Comparison of ENCODE assay signal across 8 cellular contexts in the genomic region with DNA sequence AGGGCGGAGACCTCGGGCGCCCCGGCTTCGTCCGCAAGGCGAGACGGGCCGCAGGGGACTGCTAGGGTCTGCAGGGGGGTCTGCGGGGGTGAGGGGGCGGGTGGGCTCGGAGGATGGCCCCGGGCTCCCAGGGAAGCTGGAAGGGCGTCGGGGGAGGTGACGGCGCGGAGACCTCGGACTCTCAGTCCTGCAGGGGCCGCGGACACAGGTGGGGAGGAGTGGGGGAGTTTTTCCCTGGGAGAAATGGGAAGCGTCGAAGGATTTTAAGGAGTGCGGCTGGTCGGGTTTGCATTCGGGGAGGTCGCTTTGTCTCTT. TPM values are rescaled to one million over a fixed set of nuclear protein-coding genes. Genes with fewer than 3 reads are reported as not detected.
DNase-seq lines count a peak whose midpoint lies in the region; ATAC-seq and TF ChIP-seq lines count a peak whose summit lies in the region.

No MANE protein-coding gene starts in this region.

- H3K27ac ChIP-seq in left lung (no peak overlapping the region), subcutaneous abdominal adipose tissue (ENCODE audit: low read depth, low read length) (no peak overlapping the region)

- TF ChIP-seq CTCF in astrocyte of the cerebellum (IDR thresholded peaks at IDR 0.05; ENCODE audit: low read depth, low read length, missing control alignments) (no peak), left lung (IDR thresholded peaks at IDR 0.05) (no peak)

- in situ Hi-C loops in astrocyte of the cerebellum (cut with HindIII; ENCODE audit: low sequenced_read_pairs): loop anchor here (10.0 kb wide), 2 partner anchors 52 to 228 kb away; no protein-coding TSS in a partner anchor

- H3K36me3 ChIP-seq in left lung (no peaks in the 10 kb centered on the region), subcutaneous abdominal adipose tissue (ENCODE audit: control insufficient read depth in 5 of 5, insufficient read depth in 5 of 5, low read length in 5 of 5) (no peaks in the 10 kb centered on the region)

- peak overlapping the region; percentile 56 for H3K4me3 ChIP-seq in astrocyte of the cerebellum (ENCODE audit: low read depth, low read length)
- H3K4me3 ChIP-seq in left lung: peak overlapping the region; percentile 48 to 54
- H3K4me3 ChIP-seq in subcutaneous abdominal adipose tissue (ENCODE audit: low read depth in 1 of 5, low read length in 5 of 5): peak overlapping the region; percentile 32 to 64 (median 44)

- H3K27me3 ChIP-seq in left lung (peaks cover 0 to 35% of the 10 kb centered on the region in 2 donors), subcutaneous abdominal adipose tissue (ENCODE audit: control insufficient read depth in 5 of 5, insufficient read depth in 4 of 5, low read length in 5 of 5) (peaks cover 0 to 3% (median 0%) of the 10 kb centered on the region in 5 donors)

- peak overlapping the region in 4 of 5 donors; percentile 27 to 68 (median 45) for H3K9ac ChIP-seq in subcutaneous abdominal adipose tissue (ENCODE audit: low read length in 5 of 5)

- H3K4me1 ChIP-seq in left lung: peaks cover 8 to 25% of the 10 kb centered on the region in 2 donors
- peaks cover 0 to 26% (median 22%) of the 10 kb centered on the region in 5 donors for H3K4me1 ChIP-seq in subcutaneous abdominal adipose tissue (ENCODE audit: control insufficient read depth in 5 of 5, insufficient read depth in 5 of 5, low read length in 5 of 5)

- ATAC-seq in left lung (no peak), sciatic nerve (no peak)

- intact Hi-C loops in left lung (cut with DNase I): loop anchor here in 1 of 2 donors (2.0 kb wide), 1 partner anchor 60 kb away; no protein-coding TSS in a partner anchor
- intact Hi-C loops in sciatic nerve (cut with DNase I): no loop called here

- peaks cover 8% of the 10 kb centered on the region for H3K9me3 Mint-ChIP-seq in T-helper 2 cell treated with Interferon-gamma antibody and Interleukin-4, amounts not matched to agents 5 μg/mL and 100 μg/mL, for 36 hours

- H3K9me3 ChIP-seq in left lung (no peaks in the 10 kb centered on the region), subcutaneous abdominal adipose tissue (ENCODE audit: control insufficient read depth in 5 of 5, low read length in 5 of 5) (no peaks in the 10 kb centered on the region)

- H3K27ac Mint-ChIP-seq in T-helper 2 cell treated with Interferon-gamma antibody and Interleukin-4, amounts not matched to agents 5 μg/mL and 100 μg/mL, for 36 hours: no peak overlapping the region

- no peak for DNase-seq in T-helper 2 cell treated with Interferon-gamma antibody and Interleukin-4, amounts not matched to agents 5 μg/mL and 100 μg/mL, for 36 hours (ENCODE audit: low spot score)
- no peak for DNase-seq in T-helper 2 cell
- DNase-seq in astrocyte of the cerebellum (ENCODE audit: low read depth): no peak
- DNase-seq in left lung: no peak
- no peak for DNase-seq in NCI-H2029 treated with DMSO at 0.1 percent for 48 hours (lab: John Stamatoyannopoulos, UW)
- DNase-seq in SIG-M5 treated with dmso at 0.1 percent for 504 hours (lab: John Stamatoyannopoulos, UW; ENCODE audit: unreplicated experiment): no peak
- no peak for DNase-seq in sciatic nerve (ENCODE audit: low spot score)

- H3K4me3 Mint-ChIP-seq in T-helper 2 cell treated with Interferon-gamma antibody and Interleukin-4, amounts not matched to agents 5 μg/mL and 100 μg/mL, for 36 hours: peak overlapping the region; percentile 65

- peaks cover 4% of the 10 kb centered on the region for H3K36me3 Mint-ChIP-seq in T-helper 2 cell treated with Interferon-gamma antibody and Interleukin-4, amounts not matched to agents 5 μg/mL and 100 μg/mL, for 36 hours (ENCODE audit: low read depth)

- H3K4me1 Mint-ChIP-seq in T-helper 2 cell treated with Interferon-gamma antibody and Interleukin-4, amounts not matched to agents 5 μg/mL and 100 μg/mL, for 36 hours (ENCODE audit: low read depth): peaks cover 12% of the 10 kb centered on the region

- peaks cover 33% of the 10 kb centered on the region for H3K27me3 Mint-ChIP-seq in T-helper 2 cell treated with Interferon-gamma antibody and Interleukin-4, amounts not matched to agents 5 μg/mL and 100 μg/mL, for 36 hours (ENCODE audit: low read depth)

RNA-seq across cellular contexts. Expression of a gene that starts 25.9 kb away (rescaled TPM):
- total RNA-seq in left lung (10 to 100 TPM in 1 of 2 donors, 1 to 10 TPM in 1; 9.9 to 12.1 TPM), sciatic nerve (3.6 TPM)

RNA-seq across cellular contexts. Expression of a gene that starts 31.3 kb away (rescaled TPM):
- total RNA-seq in left lung: 100 to 1,000 TPM; 173 to 176 TPM
- 90.4 TPM for total RNA-seq in sciatic nerve

RNA-seq across cellular contexts. Expression of a gene that starts 38.3 kb away (rescaled TPM):
- total RNA-seq in left lung: 10 to 100 TPM; 35.1 to 42.3 TPM
- total RNA-seq in sciatic nerve: 15.3 TPM
